8 cellular contexts compared by ENCODE assay signal in genomic region chr17:19004601-19005441, GRCh38. TPM values are rescaled to one million over a fixed set of nuclear protein-coding genes. Genes with fewer than 3 reads are reported as not detected.
DNase-seq lines count a peak whose midpoint lies in the region; ATAC-seq and TF ChIP-seq lines count a peak whose summit lies in the region.

Gene FAM83G (minus strand): TSS chr17:19004764. CDS start chr17:19004041, 723 bp downstream.

- TF ChIP-seq CTCF in DOHH2 (IDR thresholded peaks at IDR 0.05; ENCODE audit: low read depth, low read length, poor library complexity, severe bottlenecking) (no peak), VCaP (conservative IDR thresholded peaks at IDR 0.05) (no peak), breast epithelium (IDR thresholded peaks at IDR 0.05) (no peak), kidney epithelial cell (IDR thresholded peaks at IDR 0.05; ENCODE audit: insufficient read depth, low read length, poor library complexity, severe bottlenecking) (no peak)

- ATAC-seq in GM21717 (IDR thresholded peaks at IDR 0.05; ENCODE audit: unreplicated experiment) = peak; percentile 53

- H3K9me3 ChIP-seq in DOHH2 (ENCODE audit: control insufficient read depth, insufficient read depth, low read length) (no peaks in the 10 kb centered on the region), breast epithelium (no peaks in the 10 kb centered on the region)

- H3K4me3 ChIP-seq in DOHH2 (ENCODE audit: low read length) = peak within 1 kb of the TSS; percentile 84
- peak within 1 kb of the TSS; percentile 46 to 75 (median 70) for H3K4me3 ChIP-seq in breast epithelium
- H3K4me3 ChIP-seq in kidney epithelial cell (ENCODE audit: low read depth, low read length) = peak within 1 kb of the TSS; percentile 63

- H3K4me1 ChIP-seq in DOHH2 (ENCODE audit: control insufficient read depth, low read length) = peaks cover 40% of the 10 kb centered on the region
- H3K4me1 ChIP-seq in breast epithelium = no peaks in the 10 kb centered on the region

- H3K4me2 ChIP-seq in DOHH2 (ENCODE audit: low read length) = peak within 1 kb of the TSS; percentile 79

- peaks cover 6% of the 10 kb centered on the region; the same call in 1 of the 2 replicates for H4K20me1 ChIP-seq in DOHH2 (ENCODE audit: control insufficient read depth, insufficient read depth, low read depth, low read length)

- no peak for TF ChIP-seq POLR2A in breast epithelium (IDR thresholded peaks at IDR 0.05)

- H3K9me2 ChIP-seq in DOHH2 (replicated peaks; ENCODE audit: control insufficient read depth, low read length) = no peaks in the 10 kb centered on the region

- peaks cover 25% of the 10 kb centered on the region for H3K36me3 ChIP-seq in DOHH2 (ENCODE audit: control insufficient read depth, low read length)
- H3K36me3 ChIP-seq in breast epithelium = no peaks in the 10 kb centered on the region
- no peaks in the 10 kb centered on the region for H3K36me3 ChIP-seq in kidney epithelial cell (ENCODE audit: control insufficient read depth, insufficient read depth, low read length)

- peaks cover 25% of the 10 kb centered on the region for H3K79me2 ChIP-seq in DOHH2 (ENCODE audit: control insufficient read depth, low read length)

- H3K27ac ChIP-seq in DOHH2 (ENCODE audit: low read depth, low read length) (peak within 1 kb of the TSS; percentile 31; the same call in 1 of the 2 replicates), VCaP (peak within 1 kb of the TSS; percentile 66; the same call in 1 of the 2 replicates), breast epithelium (peak within 1 kb of the TSS; percentile 84 to 86)

- DNase-seq in LHCN-M2 (ENCODE audit: low read depth) (peak; percentile 47), breast epithelium (ENCODE audit: low spot score in 2 of 2) (peak; percentile 80 to 87), kidney epithelial cell (ENCODE audit: low read depth) (no peak), middle frontal gyrus (ENCODE audit: extremely low spot score, low spot score) (no peak)
- DNase-seq in stimulated activated CD4-positive, alpha-beta T cell treated with anti-CD3 and anti-CD28 coated beads, Interleukin-2, amount 100 ng/mL, for 48 hours = peak; percentile 82 to 84

- peaks cover 13% of the 10 kb centered on the region for H3F3A ChIP-seq in DOHH2 (ENCODE audit: control insufficient read depth, insufficient read depth)

- H3K27me3 ChIP-seq in DOHH2 (ENCODE audit: control insufficient read depth, low read length) = no peaks in the 10 kb centered on the region
- H3K27me3 ChIP-seq in breast epithelium = no peaks in the 10 kb centered on the region
- H3K27me3 ChIP-seq in kidney epithelial cell (ENCODE audit: control insufficient read depth, insufficient read depth, low read length) = no peaks in the 10 kb centered on the region

- intact Hi-C loops in breast epithelium (cut with DNase I; ENCODE audit: low total_unique reads) = no loop called here

RNA-seq across cellular contexts. Expression of gene FAM83G, which starts in this region (rescaled TPM):
- 8.0 and 9.2 TPM in 2 replicates for total RNA-seq in LHCN-M2 (2014; rRNA removed)
- polyA plus RNA-seq in LHCN-M2 (2012) = 6.4 TPM
- total RNA-seq in breast epithelium = 10 to 100 TPM in 1 of 3 donors, 1 to 10 TPM in 2; 1.8 to 11.0 (median 7.2) TPM
- 48.7 and 60.0 TPM in 2 replicates for total RNA-seq in kidney epithelial cell

Comparison
In these comparisons a context has a peak if more than half of its experiments do, and no peak if none do; other contexts are left out.
1. H3K27ac ChIP-seq: peak in every context shown above with its lines; median percentile 85 in breast epithelium; 66 in VCaP; 31 in DOHH2.
2. DNase-seq: peak in LHCN-M2 (single experiment), breast epithelium (2 of 2) and stimulated activated CD4-positive, alpha-beta T cell treated with anti-CD3 and anti-CD28 coated beads, Interleukin-2, amount 100 ng/mL, for 48 hours (2 of 2); none in kidney epithelial cell (single experiment) and middle frontal gyrus (single experiment).
3. Peak in every context shown above with its lines, with median percentiles within 50 percentile points of each other: H3K4me3 ChIP-seq.